Comparison of ENCODE assay signal across 23 cellular contexts in the genomic region with DNA sequence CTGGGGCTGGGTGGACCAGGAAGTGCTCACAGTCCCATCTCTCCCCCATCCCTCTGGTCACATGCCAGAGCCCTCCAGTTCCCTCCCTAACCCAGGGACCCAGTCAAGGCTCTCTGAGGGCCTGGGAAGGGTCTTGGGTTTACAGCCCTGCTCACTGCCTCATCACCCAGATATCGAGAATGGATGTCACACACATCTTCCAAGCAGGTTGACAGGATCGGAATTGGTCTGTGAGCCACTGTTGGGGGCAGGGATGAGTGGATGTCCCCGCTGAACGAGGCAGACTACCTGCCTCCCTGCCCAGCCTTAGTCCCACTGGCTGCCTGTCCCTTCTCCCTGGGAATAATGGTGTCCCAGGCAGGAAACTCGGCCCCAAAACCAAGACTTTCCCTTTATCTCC. TPM values are rescaled to one million over a fixed set of nuclear protein-coding genes. Genes with fewer than 3 reads are reported as not detected.
"Had no signal": no experiment of that assay in that cellular context is flagged by ENCODE, and none has a peak within 500 bp of the region (broad histone marks: within the 10 kb centered on the region; RNA-seq: fewer than 3 reads in every experiment).

No MANE protein-coding gene starts in this region.

- H3K36me3 Mint-ChIP-seq: neural progenitor cell; stimulated activated naive B cell treated with anti-CD40 and anti-IgM and Interleukin-4, amounts not matched to agents 10 μg/mL and 1 μg/mL and 100 μg/mL, for 72 hours had no signal

- H3K4me2 ChIP-seq: neural progenitor cell, smooth muscle cell had no signal

- H3K9ac ChIP-seq: neural progenitor cell had no signal

- H3K4me3 Mint-ChIP-seq: activated T-cell treated with anti-CD3 and anti-CD28 coated beads, Interleukin-2, amount 50 U/mL, for 72 hours; neural progenitor cell; stimulated activated naive B cell treated with anti-CD40 and anti-IgM and Interleukin-4, amounts not matched to agents 10 μg/mL and 1 μg/mL and 100 μg/mL, for 72 hours had no signal

- H3K4me3 ChIP-seq: adrenal gland, heart left ventricle, left ventricle myocardium inferior, neural progenitor cell, ovary, smooth muscle cell, thoracic aorta had no signal

- ATAC-seq: activated T-cell treated with anti-CD3 and anti-CD28 coated beads, Interleukin-2, amount 50 U/mL, for 72 hours; sciatic nerve; stimulated activated naive B cell treated with anti-CD40 and anti-IgM and Interleukin-4, amounts not matched to agents 10 μg/mL and 1 μg/mL and 100 μg/mL, for 72 hours had no signal

- H2AFZ ChIP-seq: neural progenitor cell had no signal

- H3K4me1 Mint-ChIP-seq: neural progenitor cell had no signal

- H3K4me1 ChIP-seq: adrenal gland, heart left ventricle, neural progenitor cell had no signal

- H3K36me3 ChIP-seq: adrenal gland, heart left ventricle, left ventricle myocardium inferior, neural progenitor cell, ovary, thoracic aorta had no signal

- H3K27ac Mint-ChIP-seq: activated T-cell treated with anti-CD3 and anti-CD28 coated beads, Interleukin-2, amount 50 U/mL, for 72 hours; neural progenitor cell; stimulated activated naive B cell treated with anti-CD40 and anti-IgM and Interleukin-4, amounts not matched to agents 10 μg/mL and 1 μg/mL and 100 μg/mL, for 72 hours had no signal

- H3K27ac ChIP-seq: adrenal gland, heart left ventricle, left ventricle myocardium inferior, neural progenitor cell, ovary, thoracic aorta had no signal

- H3K27me3 ChIP-seq: adrenal gland, neural progenitor cell, ovary had no signal

- DNase-seq: activated CD4-positive, alpha-beta T cell treated with anti-CD3 and anti-CD28 coated beads for 48 hours; activated naive CD4-positive, alpha-beta T cell treated with anti-CD3 and anti-CD28 coated beads, Interleukin-2, amount 50 U/mL, for 16 hours; activated T-cell treated with anti-CD3 and anti-CD28 coated beads, Interleukin-2, amount 50 U/mL, for 72 hours; cerebellar nuclear complex; cortex of kidney; heart left ventricle; left ventricle myocardium inferior; stimulated activated CD4-positive, alpha-beta T cell treated with anti-CD3 and anti-CD28 coated beads, Interleukin-4, amount 100 ng/mL, for 4 hours; stimulated activated naive B cell treated with anti-CD40 and anti-IgM and Interleukin-4, amounts not matched to agents 10 μg/mL and 1 μg/mL and 100 μg/mL, for 72 hours had no signal

- H3K9me3 Mint-ChIP-seq: activated T-cell treated with anti-CD3 and anti-CD28 coated beads, Interleukin-2, amount 50 U/mL, for 72 hours; neural progenitor cell had no signal

- H3K9me3 ChIP-seq: adrenal gland, heart left ventricle, left ventricle myocardium inferior, ovary, thoracic aorta had no signal

RNA-seq across cellular contexts. Expression of gene GOLGA6C, which starts 20.0 kb away (rescaled TPM):
- total RNA-seq: adrenal gland; frontal cortex; heart left ventricle; kidney epithelial cell; left ventricle myocardium inferior; ovary; pulmonary artery endothelial cell; sciatic nerve; smooth muscle cell; T-helper 2 cell treated with Interferon-gamma antibody and Interleukin-4, amounts not matched to agents 100 ng/mL and 5 ng/mL, for 36 hours; ureter had no signal
- polyA plus RNA-seq: adrenal gland, esophagus, heart left ventricle, ovary, smooth muscle cell had no signal

RNA-seq across cellular contexts. Expression of gene GOLGA6D, which starts 44.5 kb away (rescaled TPM):
- total RNA-seq: bronchial epithelial cell; frontal cortex; heart left ventricle; kidney epithelial cell; left ventricle myocardium inferior; mononuclear cell; pulmonary artery endothelial cell; T-helper 2 cell treated with Interferon-gamma antibody and Interleukin-4, amounts not matched to agents 100 ng/mL and 5 ng/mL, for 36 hours; thoracic aorta; ureter had no signal
- polyA plus RNA-seq: esophagus, heart left ventricle, smooth muscle cell had no signal
